Comparison of ENCODE assay signal across 13 cellular contexts in genomic region chr4:147078875-147079658, GRCh38.
DNase-seq lines count a peak whose midpoint lies in the region; ATAC-seq and TF ChIP-seq lines count a peak whose summit lies in the region.
"Had no signal": no experiment of that assay in that cellular context is flagged by ENCODE, and none has a peak within 500 bp of the region (broad histone marks: within the 10 kb centered on the region; RNA-seq: fewer than 3 reads in every experiment).

No MANE protein-coding gene starts in this region.

- peak overlapping the region; percentile 56 for H3K4me3 ChIP-seq in coronary artery
- peak overlapping the region; percentile 12 for H3K4me3 ChIP-seq in lower lobe of right lung
- no peak overlapping the region for H3K4me3 ChIP-seq in uterus
- H3K4me3 ChIP-seq: A549, upper lobe of left lung had no signal

- intact Hi-C loops in lower lobe of right lung (cut with DNase I) (no loop called here), uterus (cut with DNase I; ENCODE audit: low total_unique reads) (no loop called here)

- H3K4me1 ChIP-seq in lower lobe of right lung (peaks cover 10% of the 10 kb centered on the region), uterus (no peaks in the 10 kb centered on the region)
- H3K4me1 ChIP-seq: A549 had no signal

- H3K27ac ChIP-seq in coronary artery (peak overlapping the region in 1 of 2 donors; percentile 49), lower lobe of right lung (no peak overlapping the region), uterus (peak overlapping the region in 1 of 2 donors; percentile 22)
- H3K27ac ChIP-seq: A549, upper lobe of left lung had no signal

- H3K9me3 ChIP-seq in lower lobe of right lung: no peaks in the 10 kb centered on the region
- H3K9me3 ChIP-seq in uterus: no peaks in the 10 kb centered on the region
- H3K9me3 ChIP-seq: A549, upper lobe of left lung had no signal

- no peak for TF ChIP-seq POLR2A in uterus (IDR thresholded peaks at IDR 0.05)

- H3K27me3 ChIP-seq in lower lobe of right lung (ENCODE audit: low read depth) (no peaks in the 10 kb centered on the region), uterus (no peaks in the 10 kb centered on the region)
- H3K27me3 ChIP-seq: upper lobe of left lung had no signal

- peak; percentile 2 for DNase-seq in NCI-H748 (lab: John Stamatoyannopoulos, UW; ENCODE audit: unreplicated experiment)
- DNase-seq in NCI-H748 treated with DMSO at 0.1 percent for 48 hours (lab: John Stamatoyannopoulos, UW): no peak
- DNase-seq in coronary artery (ENCODE audit: low spot score): no peak
- DNase-seq in lower lobe of right lung: no peak
- DNase-seq in uterus: peak; percentile 20 to 25
- no peak for DNase-seq in mesenteric fat pad (ENCODE audit: low spot score)
- no peak for DNase-seq in NOMO-1 treated with DMSO at 0.1 percent for 48 hours (lab: John Stamatoyannopoulos, UW; ENCODE audit: unreplicated experiment)
- no peak for DNase-seq in NCI-H2107 (lab: John Stamatoyannopoulos, UW)
- DNase-seq: activated naive CD8-positive, alpha-beta T cell treated with anti-CD3 and anti-CD28 coated beads, Interleukin-2, amount 50 U/mL, for 24 hours; effector CD4-positive, alpha-beta T cell; NCI-H82 had no signal

- TF ChIP-seq CTCF in coronary artery (IDR thresholded peaks at IDR 0.05): no peak
- TF ChIP-seq CTCF in lower lobe of right lung (IDR thresholded peaks at IDR 0.05): no peak
- no peak for TF ChIP-seq CTCF in uterus (IDR thresholded peaks at IDR 0.05)

- H3K36me3 ChIP-seq in lower lobe of right lung (no peaks in the 10 kb centered on the region), uterus (no peaks in the 10 kb centered on the region)
- H3K36me3 ChIP-seq: upper lobe of left lung had no signal

- peak in 1 of 2 donors; percentile 14 for ATAC-seq in lower lobe of right lung
- ATAC-seq: A549; activated naive CD8-positive, alpha-beta T cell treated with anti-CD3 and anti-CD28 coated beads, Interleukin-2, amount 50 U/mL, for 24 hours had no signal

Comparison
In these comparisons a context has a peak if more than half of its experiments do, and no peak if none do; other contexts are left out.
1. DNase-seq: peak in NCI-H748 (single experiment) and uterus (2 of 2); none in NCI-H748 treated with DMSO at 0.1 percent for 48 hours (single experiment), coronary artery (single experiment), lower lobe of right lung (single experiment), mesenteric fat pad (single experiment), NOMO-1 treated with DMSO at 0.1 percent for 48 hours (single experiment) and NCI-H2107 (single experiment).
2. H3K4me3 ChIP-seq: peak in coronary artery (single experiment) and lower lobe of right lung (single experiment); none in uterus (0 of 2).